Comparison of ENCODE assay signal across 8 cellular contexts in genomic region chr14:105193916-105194782, GRCh38. TPM values are rescaled to one million over a fixed set of nuclear protein-coding genes. Genes with fewer than 3 reads are reported as not detected.
DNase-seq lines count a peak whose midpoint lies in the region; ATAC-seq and TF ChIP-seq lines count a peak whose summit lies in the region.

No MANE protein-coding gene starts in this region.

- peak overlapping the region in 6 of 11 experiments; percentile 6 to 75 (median 64); a peak in 9 of 22 replicates for H3K9ac ChIP-seq in BLaER1 treated with 17β-estradiol and CSF1 and Interleukin-3, amounts not matched to agents 10 nM and 100 nM
- H3K9ac ChIP-seq in Loucy (ENCODE audit: low read depth, low read length, poor library complexity, severe bottlenecking) (peak overlapping the region; percentile 20), mammary epithelial cell (ENCODE audit: insufficient read depth, low read length) (no peak overlapping the region)

- CTCF ChIA-PET in mammary epithelial cell (lab: Charles Lee; ENCODE audit: low non-redundant PET), result no interaction called here

- no peak; the same call in 1 of the 2 replicates for TF ChIP-seq CTCF in Loucy (conservative IDR thresholded peaks at IDR 0.05; ENCODE audit: low read length)
- TF ChIP-seq CTCF in omental fat pad (IDR thresholded peaks at IDR 0.05), result no peak
- TF ChIP-seq CTCF in mammary epithelial cell (conservative IDR thresholded peaks at IDR 0.05 in 1 of 2, IDR thresholded peaks at IDR 0.05 in 1 of 2; ENCODE audit: extremely low read depth in 1 of 2, insufficient read depth in 1 of 2, low read depth in 1 of 2, low read length in 2 of 2), result no peak
- TF ChIP-seq CTCF in GM13977 (IDR thresholded peaks at IDR 0.05; ENCODE audit: extremely low read depth, insufficient read depth, missing control alignments), result no peak

- no peaks in the 10 kb centered on the region for H3F3A ChIP-seq in Loucy (ENCODE audit: low read depth)

- intact Hi-C loops in left colon (cut with DNase I, micrococcal nuclease) (no loop called here), mammary epithelial cell (cut with micrococcal nuclease) (no loop called here)

- H3K79me2 ChIP-seq in Loucy (ENCODE audit: insufficient read depth, low read length) (no peaks in the 10 kb centered on the region), mammary epithelial cell (ENCODE audit: insufficient read depth, low read length) (no peaks in the 10 kb centered on the region)

- peaks cover 33% of the 10 kb centered on the region for H3K27me3 Mint-ChIP-seq in T-helper 17 cell

- dilution Hi-C loops in mammary epithelial cell (cut with HindIII; ENCODE audit: low sequenced_read_pairs), result loop anchor here (25.0 kb wide), 1 partner anchor 93 kb away; no protein-coding TSS in a partner anchor

- no peak overlapping the region for H3K27ac Mint-ChIP-seq in T-helper 17 cell

- BruUV-seq in mammary epithelial cell (replicated peaks; lab: Mats Ljungman, UMichigan), result no TSS peak

- H3K9me2 ChIP-seq in Loucy (replicated peaks; ENCODE audit: low read depth, low read length), result no peaks in the 10 kb centered on the region

- H3K36me3 ChIP-seq in BLaER1 treated with 17β-estradiol and CSF1 and Interleukin-3, amounts not matched to agents 10 nM and 100 nM, result no peaks in the 10 kb centered on the region
- H3K36me3 ChIP-seq in Loucy (ENCODE audit: insufficient read depth, low read length) (no peaks in the 10 kb centered on the region), mammary epithelial cell (ENCODE audit: insufficient read depth, low read length) (no peaks in the 10 kb centered on the region)

- peak overlapping the region; percentile 65 for H2AFZ ChIP-seq in Loucy (ENCODE audit: low read length)
- no peak overlapping the region for H2AFZ ChIP-seq in mammary epithelial cell (ENCODE audit: low read depth, low read length)

- H3K27ac ChIP-seq in BLaER1 treated with 17β-estradiol and CSF1 and Interleukin-3, amounts not matched to agents 10 nM and 100 nM, result peak overlapping the region in 8 of 11 experiments; percentile 27 to 80 (median 68); a peak in 9 of 22 replicates
- H3K27ac ChIP-seq in mammary epithelial cell (ENCODE audit: insufficient read depth, low read depth, low read length), result no peak overlapping the region

- peak overlapping the region in 3 of 10 experiments; percentile 4 to 56 (median 34); a peak in 3 of 20 replicates for H3K4me3 ChIP-seq in BLaER1 treated with 17β-estradiol and CSF1 and Interleukin-3, amounts not matched to agents 10 nM and 100 nM
- H3K4me3 ChIP-seq in Loucy (ENCODE audit: low read length, poor library complexity, severe bottlenecking) (peak overlapping the region; percentile 4), mammary epithelial cell (replicated peaks in 1 of 3; ENCODE audit: insufficient read depth in 1 of 3, low read depth in 2 of 3, low read length in 3 of 3) (no peak overlapping the region)

- peak overlapping the region; percentile 85 to 100 (median 97) for H3K4me2 ChIP-seq in BLaER1 treated with 17β-estradiol and CSF1 and Interleukin-3, amounts not matched to agents 10 nM and 100 nM
- H3K4me2 ChIP-seq in Loucy (ENCODE audit: low read depth, low read length, poor library complexity, severe bottlenecking) (peak overlapping the region; percentile 47), mammary epithelial cell (ENCODE audit: insufficient read depth, low read depth, low read length) (no peak overlapping the region)

- peaks cover 0 to 30% (median 7%) of the 10 kb centered on the region in 11 experiments; a peak in 11 of 22 replicates for H3K27me3 ChIP-seq in BLaER1 treated with 17β-estradiol and CSF1 and Interleukin-3, amounts not matched to agents 10 nM and 100 nM
- no peaks in the 10 kb centered on the region for H3K27me3 ChIP-seq in Loucy (ENCODE audit: insufficient read depth, low read length, poor library complexity, severe bottlenecking)
- H3K27me3 ChIP-seq in mammary epithelial cell (ENCODE audit: insufficient read depth, low read length), result peaks cover 8% of the 10 kb centered on the region

- peaks cover 0 to 23% (median 0%) of the 10 kb centered on the region in 11 experiments; a peak in 10 of 22 replicates for H4K20me1 ChIP-seq in BLaER1 treated with 17β-estradiol and CSF1 and Interleukin-3, amounts not matched to agents 10 nM and 100 nM
- H4K20me1 ChIP-seq in Loucy (ENCODE audit: insufficient read depth, low read length, poor library complexity, severe bottlenecking) (no peaks in the 10 kb centered on the region), mammary epithelial cell (ENCODE audit: insufficient read depth, low read length) (no peaks in the 10 kb centered on the region)

- peak; percentile 59 for ATAC-seq in T-helper 17 cell
- peak; percentile 27 for ATAC-seq in left colon
- ATAC-seq in omental fat pad (ENCODE audit: low FRiP score), result no peak

- peaks cover 65 to 79% (median 77%) of the 10 kb centered on the region in 10 experiments for H3K4me1 ChIP-seq in BLaER1 treated with 17β-estradiol and CSF1 and Interleukin-3, amounts not matched to agents 10 nM and 100 nM
- peaks cover 15% of the 10 kb centered on the region for H3K4me1 ChIP-seq in Loucy (ENCODE audit: insufficient read depth, low read length, poor library complexity, severe bottlenecking)
- H3K4me1 ChIP-seq in mammary epithelial cell (ENCODE audit: insufficient read depth, low read length), result peaks cover 11% of the 10 kb centered on the region

- WGBS in mammary epithelial cell (ENCODE audit: low coverage, missing lambda C conversion rate), result 45% methylated on average over 16 of the region's 17 CpGs

- peak overlapping the region; percentile 74 for H3K4me3 Mint-ChIP-seq in T-helper 17 cell

- peaks cover 0 to 3% (median 1%) of the 10 kb centered on the region in 11 experiments; a peak in 10 of 22 replicates for H3K9me3 ChIP-seq in BLaER1 treated with 17β-estradiol and CSF1 and Interleukin-3, amounts not matched to agents 10 nM and 100 nM (replicated peaks in 1 of 11)
- H3K9me3 ChIP-seq in Loucy (ENCODE audit: insufficient read depth, low read depth, low read length) (no peaks in the 10 kb centered on the region), T-helper 17 cell (ENCODE audit: control insufficient read depth, low read length, poor library complexity, severe bottlenecking) (no peaks in the 10 kb centered on the region), mammary epithelial cell (replicated peaks; ENCODE audit: insufficient read depth, low read length) (no peaks in the 10 kb centered on the region)

- DNase-seq in T-helper 17 cell (no peak), left colon (no peak), kidney glomerular epithelial cell (lab: John Stamatoyannopoulos, UW) (no peak), omental fat pad (ENCODE audit: low spot score) (no peak), mammary epithelial cell (no peak), GM13977 (ENCODE audit: low spot score) (no peak)

- H3K36me3 Mint-ChIP-seq in T-helper 17 cell (ENCODE audit: low read depth), result peaks cover 6% of the 10 kb centered on the region

- in situ Hi-C loops in mammary epithelial cell (cut with MboI; ENCODE audit: low sequenced_read_pairs in 2 of 2), result no loop called here
- in situ Hi-C loops in GM13977 (cut with MboI; ENCODE audit: low pct_unique_long_range_greater_than_20kb, low sequenced_read_pairs, unreplicated experiment), result no loop called here

- peaks cover 21% of the 10 kb centered on the region for H3K4me1 Mint-ChIP-seq in T-helper 17 cell

RNA-seq across cellular contexts. Expression of gene NUDT14, which starts 13.0 kb away (rescaled TPM):
- total RNA-seq in T-helper 17 cell, result 10 to 100 TPM; 10.8 to 15.4 TPM
- total RNA-seq in left colon, result 10 to 100 TPM; 45.6 to 56.8 TPM
- total RNA-seq in omental fat pad, result 10 to 100 TPM; 12.1 to 22.3 (median 16.6) TPM
- total RNA-seq in mammary epithelial cell, result 10 to 100 TPM; 32.0 to 41.9 TPM
- polyA plus RNA-seq in mammary epithelial cell, result 19.8 TPM
- polyA minus RNA-seq in mammary epithelial cell, result 23.2 TPM

RNA-seq across cellular contexts. Expression of gene JAG2, which starts 25.6 kb away (rescaled TPM):
- total RNA-seq in T-helper 17 cell (1 to 10 TPM in 1 of 2 donors, under 1 TPM in 1; 0.55 to 1.2 TPM), left colon (10 to 100 TPM in 1 of 2 donors, 1 to 10 TPM in 1; 7.6 to 11.9 TPM), omental fat pad (10 to 100 TPM in 1 of 4 donors, 1 to 10 TPM in 3; 4.7 to 21.3 (median 8.3) TPM), mammary epithelial cell (100 to 1,000 TPM in 1 of 2 donors, 10 to 100 TPM in 1; 75.2 to 124 TPM)
- polyA plus RNA-seq in mammary epithelial cell, result 42.6 TPM
- polyA minus RNA-seq in mammary epithelial cell, result 67.1 TPM

RNA-seq across cellular contexts. Expression of gene BTBD6, which starts 54.2 kb away (rescaled TPM):
- 10 to 100 TPM; 34.9 to 36.2 TPM for total RNA-seq in T-helper 17 cell
- total RNA-seq in left colon, result 10 to 100 TPM; 52.5 to 53.6 TPM
- 10 to 100 TPM; 63.9 to 95.4 (median 67.9) TPM for total RNA-seq in omental fat pad
- total RNA-seq in mammary epithelial cell, result 10 to 100 TPM; 37.0 to 48.0 TPM
- polyA plus RNA-seq in mammary epithelial cell, result 45.9 TPM
- polyA minus RNA-seq in mammary epithelial cell, result 54.2 TPM
